ENCODE assay signal across 19 cellular contexts in the genomic region with DNA sequence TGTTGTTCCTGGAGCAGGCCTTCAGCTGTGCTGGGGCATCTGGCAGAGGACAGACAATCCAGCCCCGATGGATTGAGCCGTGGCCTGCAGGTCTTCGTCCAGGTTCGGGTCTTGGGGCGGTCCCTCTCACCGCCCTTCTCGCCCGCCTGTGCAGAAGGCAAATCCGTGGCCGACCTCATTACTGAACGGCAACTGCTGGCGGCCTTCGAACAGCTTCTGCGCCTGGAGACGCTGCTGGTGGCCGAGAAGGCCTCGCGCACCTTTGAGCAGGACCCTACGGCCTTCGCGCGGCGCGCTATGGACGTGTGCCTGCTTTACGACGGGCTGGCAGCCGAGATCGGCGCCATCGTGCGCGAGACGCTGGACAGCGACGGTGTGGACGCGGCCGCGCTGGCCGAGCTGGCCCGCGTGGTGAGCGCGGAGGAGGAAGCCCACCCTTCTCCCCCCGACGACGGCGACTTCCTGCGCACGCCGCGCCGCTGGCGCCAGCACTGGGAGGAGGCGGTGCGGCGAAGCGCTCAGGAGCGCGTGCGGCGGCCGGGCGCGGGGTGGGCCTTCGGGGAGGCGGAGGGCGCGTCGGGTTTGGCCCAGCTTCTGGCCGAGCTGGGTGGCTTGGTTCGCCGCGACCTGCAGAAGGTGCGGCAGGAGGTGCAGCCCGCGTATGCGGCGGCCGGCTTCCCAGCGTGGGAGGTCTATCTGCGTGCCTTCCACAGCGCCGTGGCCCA. TPM values are rescaled to one million over a fixed set of nuclear protein-coding genes. Genes with fewer than 3 reads are reported as not detected.
"Had no signal": no experiment of that assay in that cellular context is flagged by ENCODE, and none has a peak within 500 bp of the region (broad histone marks: within the 10 kb centered on the region; RNA-seq: fewer than 3 reads in every experiment).

No MANE protein-coding gene starts in this region.

- ATAC-seq: activated naive CD4-positive, alpha-beta T cell treated with anti-CD3 and anti-CD28 coated beads, Interleukin-2, amount 50 U/mL, for 72 hours; activated T-cell treated with anti-CD3 and anti-CD28 coated beads, Interleukin-2, amount 50 U/mL, for 4 hours; pancreas; stimulated activated naive CD8-positive, alpha-beta T cell treated with anti-CD3 and anti-CD28 coated beads, Interleukin-15, Interleukin-2, amounts not matched to agents 100 U/mL and 50 U/mL, for 24 hours; upper lobe of right lung had no signal

- H3K36me3 ChIP-seq: esophagus squamous epithelium, neural progenitor cell, pancreas, spleen, upper lobe of right lung had no signal

- H3K27me3 ChIP-seq: pancreas had no signal

- FAIRE-seq: endometrium, islet of Langerhans, pancreas had no signal

- DNase-seq: activated CD4-positive, alpha-beta T cell treated with anti-CD3 and anti-CD28 coated beads for 1 hour; activated CD4-positive, alpha-beta T cell treated with anti-CD3 and anti-CD28 coated beads, Interleukin-2, amount 50 U/mL, for 48 hours; activated effector memory CD4-positive, alpha-beta T cell treated with anti-CD3 and anti-CD28 coated beads, Interleukin-2, amount 50 U/mL, for 16 hours; activated T-cell treated with anti-CD3 and anti-CD28 coated beads, Interleukin-2, amount 50 U/mL, for 4 hours; amniotic stem cell; esophagus squamous epithelium; glutamatergic neuron; midbrain; spleen; stimulated activated naive CD8-positive, alpha-beta T cell treated with anti-CD3 and anti-CD28 coated beads, Interleukin-15, Interleukin-2, amounts not matched to agents 100 U/mL and 50 U/mL, for 24 hours; SW 1271; upper lobe of right lung had no signal

- H2AFZ ChIP-seq: neural progenitor cell had no signal

- H3K27ac ChIP-seq: esophagus squamous epithelium, neural progenitor cell, pancreas, upper lobe of right lung had no signal

- H3K9ac ChIP-seq: neural progenitor cell had no signal

- H3K4me2 ChIP-seq: neural progenitor cell had no signal

- H3K9me3 ChIP-seq: esophagus squamous epithelium, pancreas, spleen, upper lobe of right lung had no signal

- H3K4me3 ChIP-seq: neural progenitor cell, pancreas, upper lobe of right lung had no signal

RNA-seq across cellular contexts. Expression of gene EXOC3L4, which starts 7.6 kb away (rescaled TPM):
- total RNA-seq: activated naive CD4-positive, alpha-beta T cell treated with anti-CD3 and anti-CD28 coated beads, Interleukin-2, amount 50 U/mL, for 72 hours; activated T-cell treated with anti-CD3 and anti-CD28 coated beads, Interleukin-2, amount 50 U/mL, for 4 hours; chondrocyte; temporal lobe had no signal

RNA-seq across cellular contexts. Expression of gene LBHD2, which starts 18.1 kb away (rescaled TPM):
- total RNA-seq: activated naive CD4-positive, alpha-beta T cell treated with anti-CD3 and anti-CD28 coated beads, Interleukin-2, amount 50 U/mL, for 72 hours; activated T-cell treated with anti-CD3 and anti-CD28 coated beads, Interleukin-2, amount 50 U/mL, for 4 hours; chondrocyte; pancreas; spleen; temporal lobe; upper lobe of right lung had no signal
- polyA plus RNA-seq: pancreas had no signal
